Comparison of ENCODE assay signal across 18 cellular contexts in genomic region chr11:71428861-71429435, GRCh38. TPM values are rescaled to one million over a fixed set of nuclear protein-coding genes. Genes with fewer than 3 reads are reported as not detected.
DNase-seq lines count a peak whose midpoint lies in the region; ATAC-seq and TF ChIP-seq lines count a peak whose summit lies in the region.
"Had no signal": no experiment of that assay in that cellular context is flagged by ENCODE, and none has a peak within 500 bp of the region (broad histone marks: within the 10 kb centered on the region; RNA-seq: fewer than 3 reads in every experiment).

No MANE protein-coding gene starts in this region.

- TF ChIP-seq EP300 in ovary (IDR thresholded peaks at IDR 0.05) = no peak

- TF ChIP-seq CTCF in ovary (IDR thresholded peaks at IDR 0.05) (no peak), Peyer's patch (IDR thresholded peaks at IDR 0.05) (no peak)

- ATAC-seq in left ventricle myocardium superior = peak; percentile 55
- no peak for ATAC-seq in GM18868 (IDR thresholded peaks at IDR 0.05; ENCODE audit: unreplicated experiment)
- ATAC-seq: psoas muscle had no signal

- intact Hi-C loops in left ventricle myocardium superior (cut with micrococcal nuclease) = no loop called here
- intact Hi-C loops in ovary (cut with DNase I) = no loop called here

- H3K36me3 ChIP-seq in ovary (no peaks in the 10 kb centered on the region), Peyer's patch (no peaks in the 10 kb centered on the region)
- H3K36me3 ChIP-seq: tibial nerve had no signal

- WGBS in ovary, 3 donors = 23 to 29% (median 28%) methylated on average over 7 of the region's 7 CpGs

- no peaks in the 10 kb centered on the region for H3K27me3 ChIP-seq in ovary
- H3K27me3 ChIP-seq in Peyer's patch = no peaks in the 10 kb centered on the region
- H3K27me3 ChIP-seq: tibial nerve had no signal

- no peak overlapping the region for H3K4me3 ChIP-seq in ovary
- H3K4me3 ChIP-seq in Peyer's patch = no peak overlapping the region
- H3K4me3 ChIP-seq: psoas muscle, tibial nerve had no signal

- H3K27ac ChIP-seq in ovary (peak overlapping the region in 1 of 2 donors; percentile 63), Peyer's patch (no peak overlapping the region)
- H3K27ac ChIP-seq: psoas muscle had no signal

- H3K9me3 ChIP-seq in ovary (no peaks in the 10 kb centered on the region), Peyer's patch (no peaks in the 10 kb centered on the region)
- H3K9me3 ChIP-seq: psoas muscle, tibial nerve had no signal

- H3K4me1 ChIP-seq in ovary (ENCODE audit: insufficient read depth) (peaks cover 15% of the 10 kb centered on the region), Peyer's patch (peaks cover 0 to 13% (median 1%) of the 10 kb centered on the region in 4 donors)
- H3K4me1 ChIP-seq: psoas muscle had no signal

- peak; percentile 50 for DNase-seq in activated effector memory CD4-positive, alpha-beta T cell treated with anti-CD3 and anti-CD28 coated beads, Interleukin-2, amount 50 U/mL, for 16 hours
- DNase-seq in activated effector memory CD4-positive, alpha-beta T cell treated with Interleukin-2 at 50 U/mL for 16 hours = no peak
- DNase-seq in left ventricle myocardium superior (peak; percentile 58), ovary (peak; percentile 61 to 84 (median 78)), Peyer's patch (no peak), HK-2 (ENCODE audit: unreplicated experiment) (no peak), NCI-H2171 treated with DMSO at 0.1 percent for 48 hours (lab: John Stamatoyannopoulos, UW) (no peak)
- DNase-seq: 8988T; activated CD4-positive, alpha-beta T cell treated with anti-CD3 and anti-CD28 coated beads, Interleukin-2, amount 10 ng/mL, durations not matched to agents 24 days and 14 days; DND-41; endodermal cell; foreskin fibroblast; kidney; midbrain; NCI-H187 treated with DMSO at 0.1 percent for 48 hours had no signal

- TF ChIP-seq POLR2A in ovary (IDR thresholded peaks at IDR 0.05) (no peak), Peyer's patch (IDR thresholded peaks at IDR 0.05) (no peak)

RNA-seq across cellular contexts. Expression of gene DHCR7, which starts 19.2 kb away (rescaled TPM):
- 41.3 TPM for total RNA-seq in left ventricle myocardium superior
- total RNA-seq in ovary = 100 to 1,000 TPM in 2 of 7 donors, 10 to 100 TPM in 5; 29.3 to 264 (median 51.1) TPM
- polyA plus RNA-seq in ovary = 10 to 100 TPM; 25.3 to 61.0 TPM
- 100 to 1,000 TPM in 1 of 4 donors, 10 to 100 TPM in 2, 1 to 10 TPM in 1; 5.0 to 101 (median 36.8) TPM for total RNA-seq in Peyer's patch

RNA-seq across cellular contexts. Expression of gene NADSYN1, which starts 24.1 kb away (rescaled TPM):
- total RNA-seq in left ventricle myocardium superior (20.5 TPM), ovary (10 to 100 TPM; 30.8 to 69.0 (median 53.0) TPM), Peyer's patch (100 to 1,000 TPM; 183 to 349 (median 294) TPM)
- 10 to 100 TPM; 33.6 to 40.6 TPM for polyA plus RNA-seq in ovary

Comparison
In these comparisons a context has a peak if more than half of its experiments do, and no peak if none do; other contexts are left out.
1. DNase-seq: peak in activated effector memory CD4-positive, alpha-beta T cell treated with anti-CD3 and anti-CD28 coated beads, Interleukin-2, amount 50 U/mL, for 16 hours (single experiment), left ventricle myocardium superior (single experiment) and ovary (5 of 5); none in activated effector memory CD4-positive, alpha-beta T cell treated with Interleukin-2 at 50 U/mL for 16 hours (single experiment), Peyer's patch (0 of 3), HK-2 (single experiment) and NCI-H2171 treated with DMSO at 0.1 percent for 48 hours (single experiment).